Comparison of ENCODE assay signal across 8 cellular contexts in genomic region chr10:97196213-97197029, GRCh38. TPM values are rescaled to one million over a fixed set of nuclear protein-coding genes. Genes with fewer than 3 reads are reported as not detected.
DNase-seq lines count a peak whose midpoint lies in the region; ATAC-seq and TF ChIP-seq lines count a peak whose summit lies in the region.

No MANE protein-coding gene starts in this region.

- H3K36me3 ChIP-seq in Peyer's patch (no peaks in the 10 kb centered on the region), neural cell (ENCODE audit: insufficient read depth, low read length) (no peaks in the 10 kb centered on the region)

- H3K9me2 ChIP-seq in neural cell (ENCODE audit: insufficient read depth, low read length) = no peaks in the 10 kb centered on the region

- H3K4me3 ChIP-seq in Peyer's patch (peak overlapping the region; percentile 38 to 55 (median 50)), fibroblast of pulmonary artery (replicated peaks; ENCODE audit: low read depth, low read length) (peak overlapping the region; percentile 51), neural cell (ENCODE audit: low read length) (peak overlapping the region; percentile 55)

- peaks cover 0 to 7% of the 10 kb centered on the region in 2 donors for H3K27me3 ChIP-seq in Peyer's patch
- H3K27me3 ChIP-seq in neural cell (ENCODE audit: insufficient read depth, low read depth, low read length) = peaks cover 45% of the 10 kb centered on the region

- H3K4me3 Mint-ChIP-seq in stimulated activated naive CD8-positive, alpha-beta T cell treated with anti-CD3 and anti-CD28 coated beads, Interleukin-15, amount 100 ng/mL, for 72 hours = peak overlapping the region; percentile 74 to 81

- H3K9me3 ChIP-seq in Peyer's patch = no peaks in the 10 kb centered on the region
- no peaks in the 10 kb centered on the region for H3K9me3 ChIP-seq in neural cell (ENCODE audit: low read length)

- TF ChIP-seq EP300 in neural cell (conservative IDR thresholded peaks at IDR 0.05; ENCODE audit: poor library complexity, severe bottlenecking) = no peak

- peaks cover 0 to 11% (median 0%) of the 10 kb centered on the region in 4 donors for H3K4me1 ChIP-seq in Peyer's patch

- H4K20me1 ChIP-seq in neural cell (ENCODE audit: insufficient read depth) = no peaks in the 10 kb centered on the region

- H3K4me2 ChIP-seq in neural cell (ENCODE audit: low read length) = no peak overlapping the region

- peaks cover 39% of the 10 kb centered on the region for H3K27me3 Mint-ChIP-seq in stimulated activated naive CD8-positive, alpha-beta T cell treated with anti-CD3 and anti-CD28 coated beads, Interleukin-15, amount 100 ng/mL, for 72 hours

- H3K27ac ChIP-seq in Peyer's patch (no peak overlapping the region), neural cell (ENCODE audit: low read length) (no peak overlapping the region)

- H3K79me2 ChIP-seq in neural cell (replicated peaks; ENCODE audit: insufficient read depth, low read length) = no peaks in the 10 kb centered on the region

- TF ChIP-seq CTCF in Peyer's patch (IDR thresholded peaks at IDR 0.05) (peak; percentile 21 to 75 (median 50)), fibroblast of pulmonary artery (IDR thresholded peaks at IDR 0.05; ENCODE audit: low read length, missing control alignments) (peak; percentile 70), neural cell (IDR thresholded peaks at IDR 0.05; ENCODE audit: poor library complexity, severe bottlenecking) (peak; percentile 68)

- no peaks in the 10 kb centered on the region for H3F3A ChIP-seq in neural cell (ENCODE audit: insufficient read depth, low read length, poor library complexity, severe bottlenecking)

- H2AFZ ChIP-seq in neural cell (ENCODE audit: low read depth, low read length) = no peak overlapping the region

- H3K27ac Mint-ChIP-seq in stimulated activated naive CD8-positive, alpha-beta T cell treated with anti-CD3 and anti-CD28 coated beads, Interleukin-15, amount 100 ng/mL, for 72 hours = no peak overlapping the region

- H3K9me3 Mint-ChIP-seq in stimulated activated naive CD8-positive, alpha-beta T cell treated with anti-CD3 and anti-CD28 coated beads, Interleukin-15, amount 100 ng/mL, for 72 hours = no peaks in the 10 kb centered on the region

- ATAC-seq in stimulated activated naive CD8-positive, alpha-beta T cell treated with anti-CD3 and anti-CD28 coated beads, Interleukin-15, amount 100 ng/mL, for 72 hours = peak; percentile 96

- DNase-seq in NCI-H1436 (lab: John Stamatoyannopoulos, UW) = peak; percentile 87
- no peak for DNase-seq in NCI-H1436 treated with DMSO at 0.1 percent for 48 hours (lab: John Stamatoyannopoulos, UW)
- DNase-seq in HT1080 (ENCODE audit: low read depth) = peak; percentile 45
- DNase-seq in Peyer's patch = peak in 2 of 3 donors; percentile 62 to 81
- DNase-seq in activated T-helper 1 cell treated with Interleukin-2 at 50 U/mL for 16 hours (ENCODE audit: low read depth) = peak; percentile 41
- DNase-seq in fibroblast of pulmonary artery (ENCODE audit: low read depth) = peak; percentile 46
- peak; percentile 67 to 70 for DNase-seq in stimulated activated naive CD8-positive, alpha-beta T cell treated with anti-CD3 and anti-CD28 coated beads, Interleukin-15, amount 100 ng/mL, for 72 hours

- no peak for TF ChIP-seq POLR2A in Peyer's patch (IDR thresholded peaks at IDR 0.05)

- peak; percentile 52 for TF ChIP-seq RAD21 in neural cell (conservative IDR thresholded peaks at IDR 0.05)

- peaks cover 25% of the 10 kb centered on the region for H3K4me1 Mint-ChIP-seq in stimulated activated naive CD8-positive, alpha-beta T cell treated with anti-CD3 and anti-CD28 coated beads, Interleukin-15, amount 100 ng/mL, for 72 hours

- peak overlapping the region; percentile 3 for H3K9ac ChIP-seq in neural cell (ENCODE audit: low read length)

TF ChIP-seq in neural cell, 6 proteins besides CTCF, POLR2A, EP300 and RAD21:
- TF ChIP-seq TAF1 (IDR thresholded peaks at IDR 0.05; ENCODE audit: low read depth) (no peak), EZH2 (IDR thresholded peaks at IDR 0.05; ENCODE audit: borderline replicate concordance, insufficient read depth, low read length, poor library complexity, severe bottlenecking) (no peak), REST (IDR thresholded peaks at IDR 0.05; ENCODE audit: borderline replicate concordance) (no peak), POLR2AphosphoS5 (IDR thresholded peaks at IDR 0.05) (no peak), SMC3 (conservative IDR thresholded peaks at IDR 0.05; ENCODE audit: poor library complexity) (no peak), MXI1 (conservative IDR thresholded peaks at IDR 0.05; ENCODE audit: poor library complexity, severe bottlenecking) (no peak)

RNA-seq across cellular contexts. Expression of gene SLIT1, which starts 10.7 kb away (rescaled TPM):
- total RNA-seq in HT1080 (2014; rRNA removed; shearing (Covaris generic)) = 0.07 TPM in 1 of 2 replicates, not detected in the other
- polyA plus RNA-seq in HT1080 (2015; cell fraction: cytosol; rRNA removed) = 0.01 TPM in 1 of 2 replicates, not detected in the other
- polyA plus RNA-seq in HT1080 (2015; cell fraction: nucleus; rRNA removed) = 0.05 and 0.10 TPM in 2 replicates
- 1 to 10 TPM in 1 of 4 donors, under 1 TPM in 1, not detected in 2; 0.28 to 1.7 TPM for total RNA-seq in Peyer's patch
- polyA plus RNA-seq in neural cell = 9.5 and 13.5 TPM in 2 replicates
- 18.3 and 20.6 TPM in 2 replicates for polyA minus RNA-seq in neural cell
